Comparison of ENCODE assay signal across 20 cellular contexts in genomic region chr11:66869471-66869870, GRCh38.
"Had no signal": no experiment of that assay in that cellular context is flagged by ENCODE, and none has a peak within 500 bp of the region (broad histone marks: within the 10 kb centered on the region; RNA-seq: fewer than 3 reads in every experiment).

No MANE protein-coding gene starts in this region.

- H3K9me3 Mint-ChIP-seq: activated CD4-positive, alpha-beta T cell treated with anti-CD3 and anti-CD28 coated beads, Interleukin-2, amount 10 ng/mL, durations not matched to agents 24 days and 14 days; activated naive CD4-positive, alpha-beta T cell treated with anti-CD3 and anti-CD28 coated beads, Interleukin-2, amount 50 U/mL, for 24 hours; activated T-cell treated with anti-CD3 and anti-CD28 coated beads, Interleukin-2, amount 50 U/mL, for 4 hours; mesothelial cell of epicardium; natural killer cell treated with Interleukin-12 subunit alpha and Interleukin-12 subunit beta and Interleukin-15 and Interleukin-18, amount 100 ng/mL, for 72 hours had no signal

- H3K36me3 ChIP-seq: breast epithelium had no signal

- H3K36me3 Mint-ChIP-seq: activated naive CD4-positive, alpha-beta T cell treated with anti-CD3 and anti-CD28 coated beads, Interleukin-2, amount 50 U/mL, for 24 hours; mesothelial cell of epicardium; natural killer cell treated with Interleukin-12 subunit alpha and Interleukin-12 subunit beta and Interleukin-15 and Interleukin-18, amount 100 ng/mL, for 72 hours had no signal

- H3K4me1 ChIP-seq: ascending aorta, breast epithelium, gastrocnemius medialis, psoas muscle, right lobe of liver, testis had no signal

- DNase-seq: activated CD8-positive, alpha-beta T cell treated with anti-CD3 and anti-CD28 coated beads, Interleukin-2, amount 10 ng/mL, durations not matched to agents 7 days and 5 days; activated effector memory CD4-positive, alpha-beta T cell treated with Interleukin-2 at 50 U/mL for 16 hours; activated T-cell treated with anti-CD3 and anti-CD28 coated beads, Interleukin-2, amount 50 U/mL, for 4 hours; cortex of kidney; gastrocnemius medialis; head of caudate nucleus; psoas muscle; small intestine; stimulated activated CD4-positive, alpha-beta T cell treated with anti-CD3 and anti-CD28 coated beads, Interleukin-15, amount 100 ng/mL, for 24 hours; stimulated activated CD4-positive, alpha-beta T cell treated with anti-CD3 and anti-CD28 coated beads, Interleukin-2, amount 100 ng/mL, for 48 hours; testis had no signal

- H3K9me3 ChIP-seq: ascending aorta, breast epithelium, gastrocnemius medialis, psoas muscle, right lobe of liver, testis, upper lobe of left lung had no signal

- H3K4me3 ChIP-seq: ascending aorta, breast epithelium, gastrocnemius medialis, lung, psoas muscle, right lobe of liver, testis, upper lobe of left lung had no signal

- ATAC-seq: gastrocnemius medialis, psoas muscle had no signal

- H3K27me3 ChIP-seq: ascending aorta, breast epithelium, gastrocnemius medialis, right lobe of liver, testis, upper lobe of left lung had no signal

- H3K27ac Mint-ChIP-seq: activated CD4-positive, alpha-beta T cell treated with anti-CD3 and anti-CD28 coated beads, Interleukin-2, amount 10 ng/mL, durations not matched to agents 24 days and 14 days; activated naive CD4-positive, alpha-beta T cell treated with anti-CD3 and anti-CD28 coated beads, Interleukin-2, amount 50 U/mL, for 24 hours; mesothelial cell of epicardium; natural killer cell treated with Interleukin-12 subunit alpha and Interleukin-12 subunit beta and Interleukin-15 and Interleukin-18, amount 100 ng/mL, for 72 hours had no signal

- H3K27me3 Mint-ChIP-seq: activated naive CD4-positive, alpha-beta T cell treated with anti-CD3 and anti-CD28 coated beads, Interleukin-2, amount 50 U/mL, for 24 hours; natural killer cell treated with Interleukin-12 subunit alpha and Interleukin-12 subunit beta and Interleukin-15 and Interleukin-18, amount 100 ng/mL, for 72 hours had no signal

- H3K27ac ChIP-seq: ascending aorta, gastrocnemius medialis, psoas muscle, right lobe of liver, testis, upper lobe of left lung had no signal

- H3K4me3 Mint-ChIP-seq: activated CD4-positive, alpha-beta T cell treated with anti-CD3 and anti-CD28 coated beads, Interleukin-2, amount 10 ng/mL, durations not matched to agents 24 days and 14 days; activated CD8-positive, alpha-beta T cell treated with anti-CD3 and anti-CD28 coated beads, Interleukin-2, amount 10 ng/mL, durations not matched to agents 7 days and 5 days; activated naive CD4-positive, alpha-beta T cell treated with anti-CD3 and anti-CD28 coated beads, Interleukin-2, amount 50 U/mL, for 24 hours; activated T-cell treated with anti-CD3 and anti-CD28 coated beads, Interleukin-2, amount 50 U/mL, for 4 hours; mesothelial cell of epicardium; natural killer cell treated with Interleukin-12 subunit alpha and Interleukin-12 subunit beta and Interleukin-15 and Interleukin-18, amount 100 ng/mL, for 72 hours had no signal
